In genomic region chr17:66523378-66524174, GRCh38 we compare ENCODE assay signal across 11 cellular contexts.
DNase-seq lines count a peak whose midpoint lies in the region; ATAC-seq and TF ChIP-seq lines count a peak whose summit lies in the region.
"Had no signal": no experiment of that assay in that cellular context is flagged by ENCODE, and none has a peak within 500 bp of the region (broad histone marks: within the 10 kb centered on the region; RNA-seq: fewer than 3 reads in every experiment).

No MANE protein-coding gene starts in this region.

- DNase-seq in HCEC 1CT, result peak; percentile 81
- DNase-seq in hepatocyte (ENCODE audit: low spot score), result peak; percentile 51
- DNase-seq in stomach, result no peak
- no peak for DNase-seq in NCI-H146 treated with DMSO at 0.1 percent for 48 hours (lab: John Stamatoyannopoulos, UW; ENCODE audit: unreplicated experiment)
- DNase-seq in stimulated activated naive CD4-positive, alpha-beta T cell treated with Interleukin-2 at 50 U/mL for 16 hours (lab: John Stamatoyannopoulos, UW), result no peak
- DNase-seq: activated CD4-positive, alpha-beta T cell treated with anti-CD3 and anti-CD28 coated beads, Interleukin-2, amount 50 U/mL, for 48 hours; PC-9; stimulated activated naive CD4-positive, alpha-beta T cell had no signal

- H3K4me3 ChIP-seq in SU-DHL-6 (ENCODE audit: insufficient read depth, low read length, poor library complexity, severe bottlenecking) (no peak overlapping the region), hepatocyte (no peak overlapping the region), stomach (no peak overlapping the region)
- H3K4me3 ChIP-seq: coronary artery, PC-9 had no signal

- H3K4me1 ChIP-seq in hepatocyte (ENCODE audit: insufficient read depth) (peaks cover 21% of the 10 kb centered on the region), stomach (peaks cover 0 to 64% (median 29%) of the 10 kb centered on the region in 4 donors)

- ATAC-seq in HG02678 (IDR thresholded peaks at IDR 0.05; ENCODE audit: unreplicated experiment), result no peak

- WGBS in hepatocyte (ENCODE audit: low lambda C conversion rate, missing lambda C conversion rate), result 66% methylated on average over 6 of the region's 6 CpGs
- 42 to 55% (median 50%) methylated on average over 6 of the region's 6 CpGs for WGBS in stomach, 5 donors

- H3K9me2 ChIP-seq in SU-DHL-6 (replicated peaks; ENCODE audit: insufficient read depth, low read length) (no peaks in the 10 kb centered on the region), hepatocyte (replicated peaks; ENCODE audit: insufficient read depth) (no peaks in the 10 kb centered on the region)

- H3K9ac ChIP-seq in SU-DHL-6 (ENCODE audit: low read length), result no peak overlapping the region

- H3K36me3 ChIP-seq in SU-DHL-6 (ENCODE audit: low read length), result peaks cover 3% of the 10 kb centered on the region; the same call in 1 of the 2 replicates
- no peaks in the 10 kb centered on the region for H3K36me3 ChIP-seq in hepatocyte (replicated peaks; ENCODE audit: insufficient read depth, low read depth)
- H3K36me3 ChIP-seq in stomach, result no peaks in the 10 kb centered on the region

- H3K4me2 ChIP-seq in SU-DHL-6 (ENCODE audit: low read depth, low read length, poor library complexity, severe bottlenecking), result no peak overlapping the region
- no peak overlapping the region for H3K4me2 ChIP-seq in hepatocyte
- H3K4me2 ChIP-seq: PC-9 had no signal

- peak overlapping the region; percentile 20; the same call in 1 of the 2 replicates for H3K27ac ChIP-seq in SU-DHL-6 (ENCODE audit: low read depth, low read length)
- H3K27ac ChIP-seq in hepatocyte, result peak overlapping the region; percentile 84
- peak overlapping the region; percentile 3 to 64 (median 36) for H3K27ac ChIP-seq in stomach
- H3K27ac ChIP-seq: coronary artery, PC-9 had no signal

- intact Hi-C loops in stomach (cut with DNase I; ENCODE audit: low total_unique reads), result no loop called here

- H3K79me2 ChIP-seq in SU-DHL-6 (ENCODE audit: insufficient read depth, low read length), result peaks cover 93% of the 10 kb centered on the region
- H3K79me2 ChIP-seq in hepatocyte, result peaks cover 6% of the 10 kb centered on the region

- no peaks in the 10 kb centered on the region for H4K20me1 ChIP-seq in SU-DHL-6 (ENCODE audit: low read depth, low read length)
- no peaks in the 10 kb centered on the region for H4K20me1 ChIP-seq in hepatocyte (ENCODE audit: insufficient read depth, poor library complexity, severe bottlenecking)

- TF ChIP-seq CTCF in SU-DHL-6 (IDR thresholded peaks at IDR 0.05; ENCODE audit: insufficient read depth, low read length, poor library complexity, severe bottlenecking) (no peak), hepatocyte (IDR thresholded peaks at IDR 0.05; ENCODE audit: poor library complexity) (no peak), stomach (IDR thresholded peaks at IDR 0.05) (no peak)

- H2AFZ ChIP-seq in SU-DHL-6 (ENCODE audit: low read depth, low read length, severe bottlenecking), result no peak overlapping the region
- H2AFZ ChIP-seq in hepatocyte, result no peak overlapping the region
- H2AFZ ChIP-seq: PC-9 had no signal

- H3K9me3 ChIP-seq in SU-DHL-6 (ENCODE audit: insufficient read depth, low read length) (no peaks in the 10 kb centered on the region), hepatocyte (ENCODE audit: low read depth) (no peaks in the 10 kb centered on the region), stomach (no peaks in the 10 kb centered on the region)

- H3K27me3 ChIP-seq in SU-DHL-6 (ENCODE audit: low read length) (no peaks in the 10 kb centered on the region), hepatocyte (no peaks in the 10 kb centered on the region), stomach (no peaks in the 10 kb centered on the region)

- no peak for TF ChIP-seq POLR2A in stomach (IDR thresholded peaks at IDR 0.05)

- TF ChIP-seq EP300 in stomach (IDR thresholded peaks at IDR 0.05), result no peak

- H3F3A ChIP-seq in SU-DHL-6 (ENCODE audit: insufficient read depth), result peaks cover 5% of the 10 kb centered on the region; the same call in 1 of the 2 replicates

Comparison
In these comparisons a context has a peak if more than half of its experiments do, and no peak if none do; other contexts are left out.
1. DNase-seq: peak in HCEC 1CT (single experiment) and hepatocyte (single experiment); none in stomach (single experiment), NCI-H146 treated with DMSO at 0.1 percent for 48 hours (single experiment) and stimulated activated naive CD4-positive, alpha-beta T cell treated with Interleukin-2 at 50 U/mL for 16 hours (single experiment).
2. H3K27ac ChIP-seq: peak in every context shown above with its lines; median percentile 84 in hepatocyte; 36 in stomach; 20 in SU-DHL-6.